In the genomic region with DNA sequence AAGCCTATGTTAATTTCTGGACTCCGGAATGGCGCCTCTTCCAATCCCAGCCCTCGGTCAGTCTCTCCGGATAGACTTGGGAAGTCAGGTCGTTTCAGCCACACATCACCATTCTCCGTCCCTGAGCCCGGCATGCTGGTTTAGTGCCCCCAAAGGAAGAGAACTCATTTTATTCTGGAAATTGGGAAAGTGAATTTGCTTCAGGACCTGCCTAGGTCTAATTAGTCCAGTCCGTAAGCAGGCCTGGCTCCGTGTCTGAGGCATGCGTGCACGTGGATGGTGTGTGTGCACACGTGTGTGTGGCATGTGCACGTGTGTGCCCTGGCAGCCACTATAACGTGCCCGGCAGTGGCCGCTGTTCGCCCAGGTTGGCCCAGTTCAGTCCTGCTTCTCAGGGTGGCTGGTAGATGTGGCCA, we compare ENCODE assay signal across 27 cellular contexts.
A peak's percentile ranks its signal among the peaks of the same experiment; 100 is the strongest.
DNase-seq lines count a peak whose midpoint lies in the region; ATAC-seq, FAIRE-seq and TF ChIP-seq lines count a peak whose summit lies in the region.
"Had no signal": no experiment of that assay in that cellular context is flagged by ENCODE, and none has a peak within 500 bp of the region (broad histone marks: within the 10 kb centered on the region; RNA-seq: fewer than 3 reads in every experiment).

No MANE protein-coding gene starts in this region.

- POLR2A ChIA-PET in HepG2 (lab: Yijun Ruan, JAX), result no interaction called here

- no peaks in the 10 kb centered on the region for H3K9me3 Mint-ChIP-seq in natural killer cell treated with Interleukin-12 subunit alpha and Interleukin-12 subunit beta and Interleukin-15 and Interleukin-18, amount 100 ng/mL, for 72 hours
- H3K9me3 Mint-ChIP-seq: activated CD4-positive, alpha-beta memory T cell treated with anti-CD3 and anti-CD28 coated beads for 36 hours; activated naive CD4-positive, alpha-beta T cell treated with anti-CD3 and anti-CD28 coated beads for 36 hours; stimulated activated effector memory CD8-positive, alpha-beta T cell treated with anti-CD3 and anti-CD28 coated beads, Interleukin-12 subunit alpha, Interleukin-12 subunit beta, amount 100 ng/mL, for 72 hours; T-helper 1 cell treated with Interleukin-12 subunit alpha and Interleukin-12 subunit beta and Interleukin-4 antibody, amounts not matched to agents 30 μg/mL and 1 μg/mL, for 36 hours had no signal

- H3K27ac ChIP-seq in body of pancreas (no peak overlapping the region), HepG2 (ENCODE audit: extremely low read length, insufficient read depth, low read length) (no peak overlapping the region)
- H3K27ac ChIP-seq: HL-60, left lung, PC-9, upper lobe of left lung had no signal

- H3K4me1 ChIP-seq in body of pancreas (peaks cover 11% of the 10 kb centered on the region), HepG2 (ENCODE audit: insufficient read depth, low read length) (peaks cover 44% of the 10 kb centered on the region)

- no peak overlapping the region for H3K9ac ChIP-seq in HepG2 (ENCODE audit: insufficient read depth, low read depth, low read length)

- H3K9me3 ChIP-seq in body of pancreas, result no peaks in the 10 kb centered on the region
- no peaks in the 10 kb centered on the region for H3K9me3 ChIP-seq in HepG2 (ENCODE audit: low read length)
- H3K9me3 ChIP-seq: left lung, upper lobe of left lung had no signal

- no peak overlapping the region for H3K4me2 ChIP-seq in HepG2 (ENCODE audit: low read depth, low read length)
- H3K4me2 ChIP-seq: PC-9 had no signal

- no peak for TF ChIP-seq EP300 in HepG2 (IDR thresholded peaks at IDR 0.05; ENCODE audit: low read depth in 2 of 2, low read length in 2 of 2)
- TF ChIP-seq EP300 in HepG2 (CRISPR knock-in tag; IDR thresholded peaks at IDR 0.05; ENCODE audit: borderline replicate concordance), result no peak

- TF ChIP-seq POLR2A in body of pancreas (IDR thresholded peaks at IDR 0.05) (no peak), HepG2 (IDR thresholded peaks at IDR 0.05; ENCODE audit: insufficient read depth in 1 of 2, low read depth in 2 of 2, low read length in 2 of 2) (no peak), H54 (IDR thresholded peaks at IDR 0.05; ENCODE audit: low read depth, low read length) (no peak)

- H2AFZ ChIP-seq in HepG2 (ENCODE audit: low read length), result no peak overlapping the region
- H2AFZ ChIP-seq: PC-9 had no signal

- no peaks in the 10 kb centered on the region for H4K20me1 ChIP-seq in HepG2 (ENCODE audit: insufficient read depth, low read length)

- intact Hi-C loops in body of pancreas (cut with DNase I), result loop anchor here (5.0 kb wide), 1 partner anchor 120 kb away; a partner anchor contains a TSS
- intact Hi-C loops in HepG2 (cut with micrococcal nuclease; ENCODE audit: unreplicated experiment), result loop anchor here (5.0 kb wide), 1 partner anchor 50 kb away; no protein-coding TSS in a partner anchor

- ATAC-seq in body of pancreas (no peak), HepG2 (no peak)
- no peak for ATAC-seq in natural killer cell treated with Interleukin-12 subunit alpha and Interleukin-12 subunit beta and Interleukin-15 and Interleukin-18, amount 100 ng/mL, for 72 hours
- ATAC-seq: activated CD4-positive, CD25-positive, alpha-beta regulatory T cell treated with anti-CD3 and anti-CD28 coated beads, Interleukin-2, amount 50 U/mL, for 24 hours; Right ventricle myocardium inferior; SK-N-SH treated with all-trans-retinoic acid at 6 μM for 48 hours; stimulated activated effector memory CD8-positive, alpha-beta T cell treated with anti-CD3 and anti-CD28 coated beads, Interleukin-12 subunit alpha, Interleukin-12 subunit beta, amount 100 ng/mL, for 72 hours had no signal

- H3K27me3 Mint-ChIP-seq in natural killer cell treated with Interleukin-12 subunit alpha and Interleukin-12 subunit beta and Interleukin-15 and Interleukin-18, amount 100 ng/mL, for 72 hours, result peaks cover 49 to 58% of the 10 kb centered on the region in 2 donors

- CTCF ChIA-PET in HepG2 (lab: Yijun Ruan, JAX; ENCODE audit: low intra/inter-chr PET ratio, low total read pairs), result no interaction called here

- H3K79me2 ChIP-seq in HepG2 (ENCODE audit: insufficient read depth, low read length), result no peaks in the 10 kb centered on the region

- no peaks in the 10 kb centered on the region for H3K36me3 Mint-ChIP-seq in natural killer cell treated with Interleukin-12 subunit alpha and Interleukin-12 subunit beta and Interleukin-15 and Interleukin-18, amount 100 ng/mL, for 72 hours
- H3K36me3 Mint-ChIP-seq: activated CD4-positive, alpha-beta memory T cell treated with anti-CD3 and anti-CD28 coated beads for 36 hours; stimulated activated effector memory CD8-positive, alpha-beta T cell treated with anti-CD3 and anti-CD28 coated beads, Interleukin-12 subunit alpha, Interleukin-12 subunit beta, amount 100 ng/mL, for 72 hours had no signal

- FAIRE-seq in HepG2 (lab: Jason Lieb, UNC), result no peak
- FAIRE-seq in H54 (lab: Jason Lieb, UNC), result no peak
- FAIRE-seq: GM19239, H1 had no signal

- 55 to 59% methylated on average over 12 to 17 of the region's 17 CpGs for WGBS in body of pancreas, 2 donors
- WGBS in HepG2 (ENCODE audit: low lambda C conversion rate), result 65% methylated on average over 10 of the region's 17 CpGs

- BruUV-seq in HepG2 (replicated peaks; lab: Mats Ljungman, UMichigan), result no TSS peak

- H3K27me3 ChIP-seq in GM06990 (replicated peaks; ENCODE audit: control insufficient read depth, insufficient read depth, low read length), result no peaks in the 10 kb centered on the region; the same call in 1 of the 2 replicates
- peaks cover 0 to 13% of the 10 kb centered on the region in 2 donors for H3K27me3 ChIP-seq in body of pancreas
- H3K27me3 ChIP-seq in HepG2 (ENCODE audit: control insufficient read depth in 1 of 2, insufficient read depth in 2 of 2, low read length in 2 of 2), result peaks cover 0 to 35% of the 10 kb centered on the region in 2 experiments; a peak in 4 of 5 replicates

- H3K4me3 ChIP-seq in GM06990 (replicated peaks; ENCODE audit: low read depth, low read length) (no peak overlapping the region), body of pancreas (no peak overlapping the region), HepG2 (replicated peaks in 1 of 3; ENCODE audit: insufficient read depth in 1 of 3, low read depth in 2 of 3, low read length in 3 of 3) (no peak overlapping the region), retinal pigment epithelial cell (ENCODE audit: low read length) (no peak overlapping the region)
- H3K4me3 ChIP-seq: PC-9 had no signal

- H3K4me3 Mint-ChIP-seq in natural killer cell treated with Interleukin-12 subunit alpha and Interleukin-12 subunit beta and Interleukin-15 and Interleukin-18, amount 100 ng/mL, for 72 hours, result no peak overlapping the region
- H3K4me3 Mint-ChIP-seq: activated CD4-positive, alpha-beta memory T cell treated with anti-CD3 and anti-CD28 coated beads for 36 hours; activated naive CD4-positive, alpha-beta T cell treated with anti-CD3 and anti-CD28 coated beads for 36 hours; stimulated activated effector memory CD8-positive, alpha-beta T cell treated with anti-CD3 and anti-CD28 coated beads, Interleukin-12 subunit alpha, Interleukin-12 subunit beta, amount 100 ng/mL, for 72 hours; T-helper 1 cell treated with Interleukin-12 subunit alpha and Interleukin-12 subunit beta and Interleukin-4 antibody, amounts not matched to agents 30 μg/mL and 1 μg/mL, for 36 hours had no signal

- DNase-seq in GM06990 (ENCODE audit: extremely low read depth, insufficient read length), result no peak
- DNase-seq in body of pancreas, result peak in 3 of 4 donors; percentile 20 to 26 (median 22)
- DNase-seq in HepG2 (ENCODE audit: low spot score), result no peak
- DNase-seq in retinal pigment epithelial cell (ENCODE audit: low read depth), result no peak
- no peak for DNase-seq in activated naive CD4-positive, alpha-beta T cell treated with Interleukin-2 at 50 U/mL for 16 hours
- DNase-seq in kidney tubule cell (ENCODE audit: low spot score), result no peak
- no peak for DNase-seq in H54 (ENCODE audit: insufficient read length, low spot score)
- no peak for DNase-seq in natural killer cell treated with Interleukin-12 subunit alpha and Interleukin-12 subunit beta and Interleukin-15 and Interleukin-18, amount 100 ng/mL, for 72 hours (ENCODE audit: low spot score)
- DNase-seq: activated CD4-positive, alpha-beta memory T cell treated with anti-CD3 and anti-CD28 coated beads for 36 hours; activated naive CD4-positive, alpha-beta T cell treated with anti-CD3 and anti-CD28 coated beads for 36 hours; effector CD4-positive, alpha-beta T cell; GF-D8; NCI-H1417 treated with DMSO at 0.1 percent for 48 hours; NCI-H2081 treated with DMSO at 0.1 percent for 48 hours; NCI-H345; NCI-H69; upper lobe of left lung had no signal

- H3K27ac Mint-ChIP-seq in natural killer cell treated with Interleukin-12 subunit alpha and Interleukin-12 subunit beta and Interleukin-15 and Interleukin-18, amount 100 ng/mL, for 72 hours, result no peak overlapping the region
- H3K27ac Mint-ChIP-seq: activated CD4-positive, alpha-beta memory T cell treated with anti-CD3 and anti-CD28 coated beads for 36 hours; activated naive CD4-positive, alpha-beta T cell treated with anti-CD3 and anti-CD28 coated beads for 36 hours; stimulated activated effector memory CD8-positive, alpha-beta T cell treated with anti-CD3 and anti-CD28 coated beads, Interleukin-12 subunit alpha, Interleukin-12 subunit beta, amount 100 ng/mL, for 72 hours; T-helper 1 cell treated with Interleukin-12 subunit alpha and Interleukin-12 subunit beta and Interleukin-4 antibody, amounts not matched to agents 30 μg/mL and 1 μg/mL, for 36 hours had no signal

- in situ Hi-C loops in HepG2 (cut with HindIII; ENCODE audit: extremely low pct_ligation_motif_present, low pct_unique_long_range_greater_than_20kb), result loop anchor here (5.0 to 25.0 kb wide), 2 partner anchors 120 to 330 kb away; a partner anchor contains a TSS

- no peaks in the 10 kb centered on the region for H3K36me3 ChIP-seq in GM06990 (ENCODE audit: control insufficient read depth, insufficient read depth, low read length)
- H3K36me3 ChIP-seq in body of pancreas (replicated peaks in 1 of 2; ENCODE audit: insufficient read depth in 1 of 2, low read depth in 2 of 2), result no peaks in the 10 kb centered on the region
- no peaks in the 10 kb centered on the region for H3K36me3 ChIP-seq in HepG2 (replicated peaks in 1 of 2; ENCODE audit: control insufficient read depth in 1 of 2, insufficient read depth in 2 of 2, low read length in 2 of 2)
- H3K36me3 ChIP-seq: left lung, upper lobe of left lung had no signal

- TF ChIP-seq CTCF in GM06990 (IDR thresholded peaks at IDR 0.05; ENCODE audit: insufficient read depth, low read length, poor library complexity, severe bottlenecking) (peak; percentile 24), body of pancreas (IDR thresholded peaks at IDR 0.05) (no peak), HepG2 (CRISPR knock-in tag; IDR thresholded peaks at IDR 0.05) (no peak), retinal pigment epithelial cell (conservative IDR thresholded peaks at IDR 0.05; ENCODE audit: low read depth, low read length) (peak; percentile 25)

- H3K4me1 Mint-ChIP-seq in natural killer cell treated with Interleukin-12 subunit alpha and Interleukin-12 subunit beta and Interleukin-15 and Interleukin-18, amount 100 ng/mL, for 72 hours (ENCODE audit: low read depth in 2 of 2), result no peaks in the 10 kb centered on the region
- H3K4me1 Mint-ChIP-seq: stimulated activated effector memory CD8-positive, alpha-beta T cell treated with anti-CD3 and anti-CD28 coated beads, Interleukin-12 subunit alpha, Interleukin-12 subunit beta, amount 100 ng/mL, for 72 hours had no signal

- no peak for TF ChIP-seq RAD21 in HepG2 (CRISPR knock-in tag; IDR thresholded peaks at IDR 0.05)

Comparison
In these comparisons a context has a peak if more than half of its experiments do, and no peak if none do; other contexts are left out.
1. DNase-seq: peak in body of pancreas (3 of 4); none in GM06990 (single experiment), HepG2 (single experiment), retinal pigment epithelial cell (single experiment), activated naive CD4-positive, alpha-beta T cell treated with Interleukin-2 at 50 U/mL for 16 hours (single experiment), kidney tubule cell (single experiment), H54 (single experiment) and natural killer cell treated with Interleukin-12 subunit alpha and Interleukin-12 subunit beta and Interleukin-15 and Interleukin-18, amount 100 ng/mL, for 72 hours (single experiment).
2. CTCF ChIP-seq: peak in GM06990 (single experiment) and retinal pigment epithelial cell (single experiment); none in body of pancreas (0 of 7) and HepG2 (single experiment).